Comparison of ENCODE assay signal across 8 cellular contexts in genomic region chr1:94481473-94481933, GRCh38.
DNase-seq lines count a peak whose midpoint lies in the region; ATAC-seq, FAIRE-seq and TF ChIP-seq lines count a peak whose summit lies in the region.

No MANE protein-coding gene starts in this region.

- POLR2A ChIA-PET in HCT116 (lab: Charles Lee) = no interaction called here

- H3K27me3 Mint-ChIP-seq in astrocyte (ENCODE audit: low read depth, unreplicated experiment) = no peaks in the 10 kb centered on the region

- TF ChIP-seq CTCF in HCT116 (IDR thresholded peaks at IDR 0.05 in 2 of 3, conservative IDR thresholded peaks at IDR 0.05 in 1 of 3; ENCODE audit: borderline replicate concordance in 1 of 3, insufficient read depth in 1 of 3, low read depth in 2 of 3, low read length in 2 of 3) = peak; percentile 69 to 91 (median 89)
- peak; percentile 86 for TF ChIP-seq CTCF in astrocyte (IDR thresholded peaks at IDR 0.05; ENCODE audit: insufficient read depth, low read depth, low read length)
- TF ChIP-seq CTCF in hepatocyte (IDR thresholded peaks at IDR 0.05; ENCODE audit: poor library complexity) = peak; percentile 74
- peak; percentile 48 to 80 (median 63) for TF ChIP-seq CTCF in gastrocnemius medialis (IDR thresholded peaks at IDR 0.05 in 4 of 5, conservative IDR thresholded peaks at IDR 0.05 in 1 of 5)

- H3K27ac Mint-ChIP-seq in astrocyte (ENCODE audit: unreplicated experiment) = no peak overlapping the region

- no peaks in the 10 kb centered on the region for H4K20me1 ChIP-seq in HCT116 (ENCODE audit: insufficient read depth)
- no peaks in the 10 kb centered on the region for H4K20me1 ChIP-seq in astrocyte (ENCODE audit: insufficient read depth, low read length)
- H4K20me1 ChIP-seq in hepatocyte (ENCODE audit: insufficient read depth, poor library complexity, severe bottlenecking) = no peaks in the 10 kb centered on the region

- H3K9ac ChIP-seq in HCT116 (ENCODE audit: low read length) = no peak overlapping the region
- no peak overlapping the region for H3K9ac ChIP-seq in astrocyte (ENCODE audit: low read length)

- in situ Hi-C loops in gastrocnemius medialis (cut with MboI; ENCODE audit: low sequenced_read_pairs in 4 of 4) = loop anchor here in 3 of 4 donors (10.0 to 25.0 kb wide), 2 partner anchors 323 to 556 kb away; no protein-coding TSS in a partner anchor

- H3K9me2 ChIP-seq in HCT116 (ENCODE audit: insufficient read depth) (no peaks in the 10 kb centered on the region), hepatocyte (replicated peaks; ENCODE audit: insufficient read depth) (no peaks in the 10 kb centered on the region)

- CTCF ChIA-PET in HCT116 (lab: Charles Lee) = interaction anchor here (0.6 to 2.4 kb wide), 13 partner anchors 8 to 560 kb away, joined by 3 to 32 read pairs (median 4); no protein-coding TSS in a partner anchor

- H3K4me3 ChIP-seq in HCT116 (replicated peaks in 1 of 2; ENCODE audit: low read depth in 1 of 2, low read length in 2 of 2) = no peak overlapping the region
- no peak overlapping the region for H3K4me3 ChIP-seq in SJCRH30
- no peak overlapping the region for H3K4me3 ChIP-seq in astrocyte (ENCODE audit: insufficient read depth, low read depth, low read length)
- no peak overlapping the region for H3K4me3 ChIP-seq in hepatocyte
- no peak overlapping the region for H3K4me3 ChIP-seq in gastrocnemius medialis

- no peak overlapping the region for H3K4me3 Mint-ChIP-seq in astrocyte (ENCODE audit: unreplicated experiment)

- peaks cover 8% of the 10 kb centered on the region for H3K4me1 Mint-ChIP-seq in astrocyte (ENCODE audit: low read depth, unreplicated experiment)

- BruUV-seq in HCT116 (replicated peaks; lab: Mats Ljungman, UMichigan) = no TSS peak

- RAD21 ChIA-PET in HCT116 (lab: Charles Lee; ENCODE audit: low non-redundant PET in 1 of 2, low total read pairs in 2 of 2, uncharacterized antibody in 2 of 2, unreplicated experiment in 2 of 2) = interaction anchor here (1.0 to 1.4 kb wide), 3 partner anchors 322 to 562 kb away, joined by 3 read pairs; no protein-coding TSS in a partner anchor

- peak; percentile 73 for TF ChIP-seq RAD21 in HCT116 (IDR thresholded peaks at IDR 0.05; ENCODE audit: low read depth)

- H3K4me2 ChIP-seq in HCT116 (ENCODE audit: low read length) = no peak overlapping the region
- no peak overlapping the region for H3K4me2 ChIP-seq in astrocyte (ENCODE audit: low read length)
- no peak overlapping the region for H3K4me2 ChIP-seq in hepatocyte

- H3K4me1 ChIP-seq in HCT116 (ENCODE audit: control insufficient read depth in 1 of 2, insufficient read depth in 2 of 2, low read length in 2 of 2) = peaks cover 0 to 8% of the 10 kb centered on the region in 2 experiments; a peak in 2 of 4 replicates
- H3K4me1 ChIP-seq in SJCRH30 = no peaks in the 10 kb centered on the region
- H3K4me1 ChIP-seq in astrocyte (ENCODE audit: insufficient read depth, low read length) = no peaks in the 10 kb centered on the region
- no peaks in the 10 kb centered on the region for H3K4me1 ChIP-seq in hepatocyte (ENCODE audit: insufficient read depth)
- H3K4me1 ChIP-seq in gastrocnemius medialis = no peaks in the 10 kb centered on the region

- H3K27ac ChIP-seq in HCT116 (ENCODE audit: low read depth, low read length) = no peak overlapping the region
- H3K27ac ChIP-seq in SJCRH30 = no peak overlapping the region
- H3K27ac ChIP-seq in astrocyte (ENCODE audit: low read depth, low read length) = no peak overlapping the region
- no peak overlapping the region for H3K27ac ChIP-seq in hepatocyte
- no peak overlapping the region for H3K27ac ChIP-seq in gastrocnemius medialis

- FAIRE-seq in astrocyte (lab: Jason Lieb, UNC) = peak; percentile 78

- H3K27me3 ChIP-seq in HCT116 (ENCODE audit: insufficient read depth, low read length) (no peaks in the 10 kb centered on the region), SJCRH30 (no peaks in the 10 kb centered on the region), astrocyte (ENCODE audit: insufficient read depth, low read length) (no peaks in the 10 kb centered on the region), hepatocyte (no peaks in the 10 kb centered on the region), gastrocnemius medialis (no peaks in the 10 kb centered on the region)

- intact Hi-C loops in HCT116 (cut with micrococcal nuclease) = loop anchor here (1.0 kb wide), 2 partner anchors 325 to 562 kb away; no protein-coding TSS in a partner anchor
- intact Hi-C loops in gastrocnemius medialis (cut with DNase I; ENCODE audit: low total_unique reads) = loop anchor here (1.0 kb wide), 1 partner anchor 325 kb away; no protein-coding TSS in a partner anchor

- DNase-seq in SIG-M5 treated with dmso at 0.1 percent for 504 hours (lab: John Stamatoyannopoulos, UW; ENCODE audit: unreplicated experiment) (peak; percentile 63), SIG-M5 (lab: John Stamatoyannopoulos, UW) (no peak), HCT116 (ENCODE audit: low read depth, low spot score) (peak; percentile 69), M059J (ENCODE audit: low read depth) (peak; percentile 85), SJCRH30 (peak; percentile 52 to 86), astrocyte (ENCODE audit: low read depth) (peak; percentile 41), hepatocyte (ENCODE audit: low spot score) (peak; percentile 82), gastrocnemius medialis (peak; percentile 9 to 32)

- H2AFZ ChIP-seq in HCT116 (ENCODE audit: low read depth, low read length, poor library complexity, severe bottlenecking) = no peak overlapping the region
- no peak overlapping the region for H2AFZ ChIP-seq in astrocyte (ENCODE audit: low read depth, low read length)
- no peak overlapping the region for H2AFZ ChIP-seq in hepatocyte

- H3K36me3 Mint-ChIP-seq in astrocyte (ENCODE audit: low read depth, unreplicated experiment) = peaks cover 6% of the 10 kb centered on the region

- no peaks in the 10 kb centered on the region for H3K9me3 ChIP-seq in HCT116 (ENCODE audit: control insufficient read depth in 1 of 2, insufficient read depth in 1 of 2, low read depth in 1 of 2, low read length in 2 of 2)
- H3K9me3 ChIP-seq in SJCRH30 (replicated peaks) = no peaks in the 10 kb centered on the region
- no peaks in the 10 kb centered on the region for H3K9me3 ChIP-seq in astrocyte (ENCODE audit: insufficient read depth, low read depth, low read length)
- no peaks in the 10 kb centered on the region for H3K9me3 ChIP-seq in hepatocyte (ENCODE audit: low read depth)
- no peaks in the 10 kb centered on the region for H3K9me3 ChIP-seq in gastrocnemius medialis

- H3K36me3 ChIP-seq in HCT116 (ENCODE audit: control insufficient read depth in 1 of 2, insufficient read depth in 2 of 2, low read length in 2 of 2) (peaks cover 3 to 5% of the 10 kb centered on the region in 2 experiments; a peak in 3 of 4 replicates), SJCRH30 (peaks cover 16% of the 10 kb centered on the region), astrocyte (ENCODE audit: insufficient read depth, low read length) (peaks cover 10% of the 10 kb centered on the region), hepatocyte (replicated peaks; ENCODE audit: insufficient read depth, low read depth) (no peaks in the 10 kb centered on the region), gastrocnemius medialis (peaks cover 0 to 36% of the 10 kb centered on the region in 2 donors)

- no peaks in the 10 kb centered on the region for H3K9me3 Mint-ChIP-seq in astrocyte (ENCODE audit: unreplicated experiment)

- H3K79me2 ChIP-seq in HCT116 (ENCODE audit: insufficient read depth, low read length) (no peaks in the 10 kb centered on the region), astrocyte (ENCODE audit: insufficient read depth, low read length) (no peaks in the 10 kb centered on the region), hepatocyte (no peaks in the 10 kb centered on the region)

- 13% methylated on average over 4 of the region's 4 CpGs for WGBS in hepatocyte (ENCODE audit: low lambda C conversion rate, missing lambda C conversion rate)

- ATAC-seq in HCT116 (peak; percentile 99), gastrocnemius medialis (peak; percentile 54 to 87)

- TF ChIP-seq POLR2A in HCT116 (IDR thresholded peaks at IDR 0.05; ENCODE audit: borderline replicate concordance, extremely low read depth, insufficient read depth, insufficient read length) (no peak), gastrocnemius medialis (IDR thresholded peaks at IDR 0.05) (no peak)

TF ChIP-seq in HCT116, 20 proteins besides CTCF, POLR2A, EP300 and RAD21:
- TF ChIP-seq CBX3 (IDR thresholded peaks at IDR 0.05; ENCODE audit: low read depth) = 0 out of 2 replicates have a peak, but pooled peaks have one; percentile 27
- no peak for TF ChIP-seq EZH2phosphoT487 (IDR thresholded peaks at IDR 0.05; ENCODE audit: borderline replicate concordance)
